1 cellular context compared by ENCODE assay signal in genomic region chr1:40313958-40314720, GRCh38.
TF ChIP-seq lines count a peak whose summit lies in the region.

No MANE protein-coding gene starts in this region.

TF ChIP-seq in H1, 55 proteins besides CTCF, POLR2A, EP300 and RAD21:
- TF ChIP-seq SAP30 (IDR thresholded peaks at IDR 0.05; ENCODE audit: insufficient read depth, insufficient replicate concordance, low read length) (no peak), EGR1 (IDR thresholded peaks at IDR 0.05; ENCODE audit: borderline replicate concordance, low read depth, low read length) (no peak), SIN3A (conservative IDR thresholded peaks at IDR 0.05 in 1 of 2, IDR thresholded peaks at IDR 0.05 in 1 of 2; ENCODE audit: low read depth in 1 of 2, low read length in 2 of 2) (no peak), HDAC6 (IDR thresholded peaks at IDR 0.05; ENCODE audit: low read depth, low read length) (no peak), MAFK (IDR thresholded peaks at IDR 0.05; ENCODE audit: low read depth, low read length) (no peak), ZNF274 (IDR thresholded peaks at IDR 0.05; ENCODE audit: borderline replicate concordance, extremely low read depth, low read length) (no peak), SP2 (IDR thresholded peaks at IDR 0.05; ENCODE audit: low read length) (no peak), ASH2L (IDR thresholded peaks at IDR 0.05; ENCODE audit: low read length) (no peak)
TF ChIP-seq in H1: peak in this region for 0.
